12 cellular contexts compared by ENCODE assay signal in genomic region chr11:75280770-75281468, GRCh38. TPM values are rescaled to one million over a fixed set of nuclear protein-coding genes. Genes with fewer than 3 reads are reported as not detected.
DNase-seq lines count a peak whose midpoint lies in the region; ATAC-seq and TF ChIP-seq lines count a peak whose summit lies in the region.
"Had no signal": no experiment of that assay in that cellular context is flagged by ENCODE, and none has a peak within 500 bp of the region (broad histone marks: within the 10 kb centered on the region; RNA-seq: fewer than 3 reads in every experiment).

No MANE protein-coding gene starts in this region.

- intact Hi-C loops in right cardiac atrium (cut with DNase I), result loop anchor here (1.0 to 10.0 kb wide), 6 partner anchors 54 to 244 kb away; partner anchors contain the start of gene GDPD5 (in 1 of the 4)
- intact Hi-C loops in posterior vena cava (cut with DNase I), result loop anchor here (5.0 to 10.0 kb wide), 2 partner anchors 101 to 244 kb away; partner anchors contain the start of gene GDPD5 (in 1 of the 2)

- H4K20me1 ChIP-seq in BLaER1 treated with 17β-estradiol and CSF1 and Interleukin-3, amounts not matched to agents 10 nM and 100 nM, result peaks cover 0 to 99% (median 34%) of the 10 kb centered on the region in 11 experiments; a peak in 19 of 22 replicates

- ATAC-seq in T-helper 17 cell (no peak), right cardiac atrium (peak; percentile 49 to 74), GM18870 (IDR thresholded peaks at IDR 0.05; ENCODE audit: unreplicated experiment) (no peak)

- peak overlapping the region; percentile 83 for H3K27ac Mint-ChIP-seq in T-helper 17 cell
- H3K27ac Mint-ChIP-seq: activated CD8-positive, alpha-beta memory T cell treated with anti-CD3 and anti-CD28 coated beads, Interleukin-2, amount 10 ng/mL, durations not matched to agents 7 days and 5 days had no signal

- H3K4me2 ChIP-seq in BLaER1 treated with 17β-estradiol and CSF1 and Interleukin-3, amounts not matched to agents 10 nM and 100 nM, result peak overlapping the region in 6 of 11 experiments; percentile 1 to 64 (median 38); a peak in 7 of 22 replicates

- peaks cover 72 to 100% (median 90%) of the 10 kb centered on the region in 11 experiments for H3K36me3 ChIP-seq in BLaER1 treated with 17β-estradiol and CSF1 and Interleukin-3, amounts not matched to agents 10 nM and 100 nM
- H3K36me3 ChIP-seq in tibial nerve, result peaks cover 0 to 71% (median 0%) of the 10 kb centered on the region in 3 donors

- TF ChIP-seq CTCF in tibial nerve (IDR thresholded peaks at IDR 0.05), result no peak

- no peaks in the 10 kb centered on the region for H3K27me3 Mint-ChIP-seq in T-helper 17 cell
- H3K27me3 Mint-ChIP-seq: activated CD8-positive, alpha-beta memory T cell treated with anti-CD3 and anti-CD28 coated beads, Interleukin-2, amount 10 ng/mL, durations not matched to agents 7 days and 5 days had no signal

- H3K9me3 ChIP-seq in BLaER1 treated with 17β-estradiol and CSF1 and Interleukin-3, amounts not matched to agents 10 nM and 100 nM (replicated peaks in 1 of 11), result no peaks in the 10 kb centered on the region
- H3K9me3 ChIP-seq in T-helper 17 cell (ENCODE audit: control insufficient read depth, low read length, poor library complexity, severe bottlenecking), result no peaks in the 10 kb centered on the region
- no peaks in the 10 kb centered on the region for H3K9me3 ChIP-seq in right cardiac atrium (ENCODE audit: control insufficient read depth, low read length)
- H3K9me3 ChIP-seq in tibial nerve, result no peaks in the 10 kb centered on the region
- H3K9me3 ChIP-seq: gastrocnemius medialis had no signal

- peak overlapping the region; percentile 21 for H3K4me3 Mint-ChIP-seq in T-helper 17 cell
- H3K4me3 Mint-ChIP-seq: activated CD8-positive, alpha-beta memory T cell treated with anti-CD3 and anti-CD28 coated beads, Interleukin-2, amount 10 ng/mL, durations not matched to agents 7 days and 5 days had no signal

- no peaks in the 10 kb centered on the region for H3K27me3 ChIP-seq in BLaER1 treated with 17β-estradiol and CSF1 and Interleukin-3, amounts not matched to agents 10 nM and 100 nM
- no peaks in the 10 kb centered on the region for H3K27me3 ChIP-seq in right cardiac atrium (ENCODE audit: control insufficient read depth, insufficient read depth)
- H3K27me3 ChIP-seq in tibial nerve, result no peaks in the 10 kb centered on the region
- H3K27me3 ChIP-seq: gastrocnemius medialis had no signal

- no peak for TF ChIP-seq POLR2A in tibial nerve (IDR thresholded peaks at IDR 0.05)

- H3K4me3 ChIP-seq in BLaER1 treated with 17β-estradiol and CSF1 and Interleukin-3, amounts not matched to agents 10 nM and 100 nM, result no peak overlapping the region
- H3K4me3 ChIP-seq in right cardiac atrium (ENCODE audit: low read length) (no peak overlapping the region), tibial nerve (no peak overlapping the region)
- H3K4me3 ChIP-seq: gastrocnemius medialis had no signal

- DNase-seq in T-helper 17 cell (no peak), right cardiac atrium (peak in 2 of 3 donors; percentile 56 to 68), posterior vena cava (ENCODE audit: low spot score) (peak; percentile 61), tibial nerve (ENCODE audit: low spot score in 2 of 2) (no peak), cortex of kidney (lab: John Stamatoyannopoulos, UW) (no peak)
- no peak for DNase-seq in central memory CD4-positive, alpha-beta T cell

- TF ChIP-seq EP300 in tibial nerve (IDR thresholded peaks at IDR 0.05), result no peak

- H3K27ac ChIP-seq in BLaER1 treated with 17β-estradiol and CSF1 and Interleukin-3, amounts not matched to agents 10 nM and 100 nM, result peak overlapping the region in 6 of 11 experiments; percentile 5 to 45 (median 22); a peak in 10 of 22 replicates
- no peak overlapping the region for H3K27ac ChIP-seq in right cardiac atrium (ENCODE audit: low read length)
- H3K27ac ChIP-seq in tibial nerve, result peak overlapping the region in 2 of 4 donors; percentile 4 to 38
- H3K27ac ChIP-seq: gastrocnemius medialis, HL-60 had no signal

- WGBS in right cardiac atrium, result 73% methylated on average over 15 of the region's 15 CpGs
- 80% methylated on average over 13 to 15 of the region's 15 CpGs for WGBS in tibial nerve, 2 donors

- H3K9ac ChIP-seq in BLaER1 treated with 17β-estradiol and CSF1 and Interleukin-3, amounts not matched to agents 10 nM and 100 nM, result peak overlapping the region in 6 of 11 experiments; percentile 2 to 41 (median 24); a peak in 6 of 22 replicates

- peaks cover 5% of the 10 kb centered on the region for H3K36me3 Mint-ChIP-seq in T-helper 17 cell (ENCODE audit: low read depth)

- H3K4me1 Mint-ChIP-seq in T-helper 17 cell, result peaks cover 31% of the 10 kb centered on the region

- peaks cover 18 to 81% (median 69%) of the 10 kb centered on the region in 10 experiments for H3K4me1 ChIP-seq in BLaER1 treated with 17β-estradiol and CSF1 and Interleukin-3, amounts not matched to agents 10 nM and 100 nM
- H3K4me1 ChIP-seq in right cardiac atrium (ENCODE audit: control insufficient read depth, insufficient read depth, low read length) (peaks cover 3% of the 10 kb centered on the region), tibial nerve (peaks cover 0 to 15% (median 2%) of the 10 kb centered on the region in 4 donors)
- H3K4me1 ChIP-seq: gastrocnemius medialis had no signal

RNA-seq across cellular contexts. Expression of gene TPBGL, which starts 40.3 kb away (rescaled TPM):
- total RNA-seq in T-helper 17 cell (under 1 TPM; 0.42 to 0.60 TPM), right cardiac atrium (under 1 TPM in 3 of 4 donors, not detected in 1; 0.09 to 0.25 (median 0.09) TPM), posterior vena cava (under 1 TPM; 0.46 to 0.67 TPM), tibial nerve (1 to 10 TPM in 3 of 4 donors, not detected in 1; 1.0 to 1.5 (median 1.1) TPM)
- 0.05 TPM for polyA plus RNA-seq in right cardiac atrium
- total RNA-seq: gastrocnemius medialis, NCI-H460 had no signal

Comparison
In these comparisons a context has a peak if more than half of its experiments do, and no peak if none do; other contexts are left out.
1. ATAC-seq: peak in right cardiac atrium (2 of 2); none in T-helper 17 cell (single experiment) and GM18870 (single experiment).
2. DNase-seq: peak in right cardiac atrium (2 of 3) and posterior vena cava (single experiment); none in T-helper 17 cell (0 of 3), tibial nerve (0 of 2), cortex of kidney (single experiment) and central memory CD4-positive, alpha-beta T cell (single experiment).